In the genomic region with DNA sequence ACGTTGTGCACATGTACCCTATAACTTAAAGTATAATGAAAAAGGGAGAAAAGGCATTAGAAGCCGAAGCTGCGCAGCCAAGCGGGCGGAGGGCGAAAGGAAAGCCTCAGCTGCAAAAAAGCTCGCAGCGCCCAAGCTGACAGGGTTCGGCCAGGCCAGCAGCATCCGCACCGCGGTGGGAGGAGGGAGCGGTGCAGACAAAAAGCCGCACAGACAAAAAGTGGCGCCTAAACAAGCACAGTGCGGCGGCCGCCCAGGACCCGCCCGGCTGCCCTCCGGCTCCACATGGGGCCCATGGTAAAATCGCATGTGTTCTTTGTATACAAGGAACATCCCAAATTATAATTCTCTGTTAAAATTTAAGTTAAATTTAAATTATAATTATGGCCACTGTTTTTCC, we compare ENCODE assay signal across 37 cellular contexts. TPM values are rescaled to one million over a fixed set of nuclear protein-coding genes. Genes with fewer than 3 reads are reported as not detected.
"Had no signal": no experiment of that assay in that cellular context is flagged by ENCODE, and none has a peak within 500 bp of the region (broad histone marks: within the 10 kb centered on the region; RNA-seq: fewer than 3 reads in every experiment).

No MANE protein-coding gene starts in this region.

- H3K27ac ChIP-seq: ascending aorta, cardiac muscle cell, Peyer's patch, SJSA1, WERI-Rb-1 had no signal

- H3K4me1 ChIP-seq: ascending aorta, Peyer's patch, SJSA1 had no signal

- H3K27me3 ChIP-seq: ascending aorta, cardiac muscle cell, Peyer's patch had no signal

- H3K9me3 ChIP-seq: ascending aorta, Peyer's patch, SJSA1 had no signal

- H3K36me3 ChIP-seq: ascending aorta, cardiac muscle cell, Peyer's patch, SJSA1, WERI-Rb-1 had no signal

- DNase-seq: activated CD4-positive, alpha-beta T cell treated with anti-CD3 and anti-CD28 coated beads for 1 hour; activated CD4-positive, alpha-beta T cell treated with anti-CD3 and anti-CD28 coated beads for 48 hours; activated CD4-positive, CD25-positive, alpha-beta regulatory T cell; activated CD8-positive, alpha-beta T cell treated with anti-CD3 and anti-CD28 coated beads for 36 hours; activated effector memory CD4-positive, alpha-beta T cell treated with anti-CD3 and anti-CD28 coated beads, Interleukin-2, amount 50 U/mL, for 16 hours; activated naive CD4-positive, alpha-beta T cell; activated naive CD4-positive, alpha-beta T cell treated with anti-CD3 and anti-CD28 coated beads, Interleukin-2, amount 50 U/mL, for 16 hours; activated naive CD8-positive, alpha-beta T cell treated with anti-CD3 and anti-CD28 coated beads for 36 hours; activated T-cell treated with anti-CD3 and anti-CD28 coated beads, Interleukin-2, amount 50 U/mL, for 1 hour; activated T-cell treated with anti-CD3 and anti-CD28 coated beads, Interleukin-2, amount 50 U/mL, for 72 hours; amygdala; NCI-H1092 treated with DMSO at 0.1 percent for 48 hours; NCI-H1417; NCI-H146; NCI-H187; NCI-H2029 treated with DMSO at 0.1 percent for 48 hours; NCI-H2107; NCI-H2171; NCI-H510A; NCI-H526; NCI-H82; NK-92 treated with Interleukin-12 subunit alpha and Interleukin-12 subunit beta, amount 100 ng/mL, for 24 hours; PC-3; Peyer's patch; RPMI8226; SHP77 treated with DMSO at 0.1 percent for 48 hours; SW 1271; T1000; WERI-Rb-1 had no signal

- ATAC-seq: activated CD8-positive, alpha-beta T cell treated with anti-CD3 and anti-CD28 coated beads for 36 hours; activated T-cell treated with anti-CD3 and anti-CD28 coated beads, Interleukin-2, amount 50 U/mL, for 72 hours; activated T-helper 17 cell treated with anti-CD3 and anti-CD28 coated beads, Interleukin-2, amount 50 U/mL, for 72 hours; PC-3 had no signal

- H3K4me3 ChIP-seq: ascending aorta, cardiac muscle cell, Peyer's patch, SJSA1 had no signal

RNA-seq across cellular contexts. Expression of gene PSG3, which starts 42.4 kb away (rescaled TPM):
- total RNA-seq: activated CD8-positive, alpha-beta memory T cell treated with anti-CD3 and anti-CD28 coated beads for 36 hours; activated CD8-positive, alpha-beta T cell treated with anti-CD3 and anti-CD28 coated beads for 36 hours; activated naive CD8-positive, alpha-beta T cell treated with anti-CD3 and anti-CD28 coated beads for 36 hours; activated T-cell treated with anti-CD3 and anti-CD28 coated beads, Interleukin-2, amount 50 U/mL, for 72 hours; ascending aorta; cardiac muscle cell; PC-3; Peyer's patch; SJSA1; T-helper 1 cell treated with Interleukin-12 subunit alpha and Interleukin-12 subunit beta and Interleukin-4 antibody, amounts not matched to agents 30 ng/mL and 1 ng/mL, for 36 hours; T-helper 2 cell treated with Interferon-gamma antibody and Interleukin-4, amounts not matched to agents 100 ng/mL and 5 ng/mL, for 36 hours had no signal
- polyA plus RNA-seq: adipose tissue, cardiac muscle cell had no signal
